Comparison of ENCODE assay signal across 19 cellular contexts in genomic region chr3:162168715-162169114, GRCh38.
A peak's percentile ranks its signal among the peaks of the same experiment; 100 is the strongest.
DNase-seq lines count a peak whose midpoint lies in the region; ATAC-seq and TF ChIP-seq lines count a peak whose summit lies in the region.
"Had no signal": no experiment of that assay in that cellular context is flagged by ENCODE, and none has a peak within 500 bp of the region (broad histone marks: within the 10 kb centered on the region; RNA-seq: fewer than 3 reads in every experiment).

No MANE protein-coding gene starts in this region.

- no peaks in the 10 kb centered on the region for H3K4me1 ChIP-seq in breast epithelium
- H3K4me1 ChIP-seq: BLaER1, Caco-2, HAP-1 had no signal

- H3K9me2 ChIP-seq in SU-DHL-6 (replicated peaks; ENCODE audit: insufficient read depth, low read length) = no peaks in the 10 kb centered on the region

- H3K27me3 Mint-ChIP-seq in MCF 10A (ENCODE audit: insufficient read depth, unreplicated experiment) = no peaks in the 10 kb centered on the region
- H3K27me3 Mint-ChIP-seq: B cell; CD4-positive, CD25-positive, alpha-beta regulatory T cell had no signal

- H3K9ac ChIP-seq in SU-DHL-6 (ENCODE audit: low read length) = no peak overlapping the region
- H3K9ac ChIP-seq: BLaER1 had no signal

- H3F3A ChIP-seq in SU-DHL-6 (ENCODE audit: insufficient read depth) = no peaks in the 10 kb centered on the region

- DNase-seq in MCF 10A (ENCODE audit: unreplicated experiment) (peak; percentile 11), breast epithelium (ENCODE audit: low spot score in 2 of 2) (no peak), fibroblast of gingiva (ENCODE audit: low read depth) (peak; percentile 72), sciatic nerve (ENCODE audit: low spot score) (no peak), NCI-H2107 treated with DMSO at 0.1 percent for 48 hours (lab: John Stamatoyannopoulos, UW; ENCODE audit: unreplicated experiment) (no peak)
- DNase-seq: Caco-2; CD4-positive, CD25-positive, alpha-beta regulatory T cell; CD8-positive, alpha-beta T cell; DMS153; DND-41; GOT3 had no signal

- no peaks in the 10 kb centered on the region for H3K79me2 ChIP-seq in SU-DHL-6 (ENCODE audit: insufficient read depth, low read length)

- no peaks in the 10 kb centered on the region for H4K20me1 ChIP-seq in SU-DHL-6 (ENCODE audit: low read depth, low read length)
- H4K20me1 ChIP-seq: BLaER1 had no signal

- H3K9me3 Mint-ChIP-seq in MCF 10A (ENCODE audit: unreplicated experiment) = no peaks in the 10 kb centered on the region

- H3K4me1 Mint-ChIP-seq in MCF 10A (ENCODE audit: insufficient read depth, unreplicated experiment) = peaks cover 14% of the 10 kb centered on the region
- H3K4me1 Mint-ChIP-seq: B cell; CD4-positive, CD25-positive, alpha-beta regulatory T cell had no signal

- peak overlapping the region; percentile 54 for H2AFZ ChIP-seq in SU-DHL-6 (ENCODE audit: low read depth, low read length, severe bottlenecking)

- CTCF ChIA-PET in MCF 10A (lab: Yijun Ruan, JAX) = no interaction called here

- H3K27ac Mint-ChIP-seq in MCF 10A (ENCODE audit: low read depth, unreplicated experiment) = no peak overlapping the region
- H3K27ac Mint-ChIP-seq: B cell; CD4-positive, CD25-positive, alpha-beta regulatory T cell; CD8-positive, alpha-beta T cell had no signal

- POLR2A ChIA-PET in MCF 10A (lab: Yijun Ruan, JAX) = interaction anchor here (0.7 kb wide), 1 partner anchor 947 kb away, joined by 3 read pairs; no protein-coding TSS in a partner anchor

- no peak overlapping the region for H3K4me3 Mint-ChIP-seq in MCF 10A (ENCODE audit: unreplicated experiment)
- H3K4me3 Mint-ChIP-seq: B cell; CD4-positive, CD25-positive, alpha-beta regulatory T cell; CD8-positive, alpha-beta T cell had no signal

- intact Hi-C loops in MCF 10A (cut with micrococcal nuclease) (no loop called here), breast epithelium (cut with DNase I; ENCODE audit: low total_unique reads) (no loop called here), sciatic nerve (cut with DNase I) (no loop called here)

- ATAC-seq in sciatic nerve (peak; percentile 60), HG03432 (IDR thresholded peaks at IDR 0.05; ENCODE audit: unreplicated experiment) (no peak), HG03565 (IDR thresholded peaks at IDR 0.05; ENCODE audit: unreplicated experiment) (no peak)
- ATAC-seq: CD8-positive, alpha-beta T cell had no signal

- TF ChIP-seq CTCF in MCF 10A (IDR thresholded peaks at IDR 0.05; ENCODE audit: unreplicated experiment) (no peak), breast epithelium (IDR thresholded peaks at IDR 0.05) (no peak), SU-DHL-6 (IDR thresholded peaks at IDR 0.05; ENCODE audit: insufficient read depth, low read length, poor library complexity, severe bottlenecking) (no peak)

- BruUV-seq in MCF 10A (replicated peaks; lab: Mats Ljungman, UMichigan) = no TSS peak

- H3K9me3 ChIP-seq in breast epithelium (peaks cover 0 to 6% of the 10 kb centered on the region in 2 donors), SU-DHL-6 (ENCODE audit: insufficient read depth, low read length) (no peaks in the 10 kb centered on the region)
- H3K9me3 ChIP-seq: Caco-2, HAP-1 had no signal

- H3K4me3 ChIP-seq in breast epithelium (no peak overlapping the region), SU-DHL-6 (ENCODE audit: insufficient read depth, low read length, poor library complexity, severe bottlenecking) (no peak overlapping the region)
- H3K4me3 ChIP-seq: BLaER1, HAP-1 had no signal

- H3K4me2 ChIP-seq in SU-DHL-6 (ENCODE audit: low read depth, low read length, poor library complexity, severe bottlenecking) = no peak overlapping the region
- H3K4me2 ChIP-seq: BLaER1 had no signal

- no peak for TF ChIP-seq POLR2A in breast epithelium (IDR thresholded peaks at IDR 0.05)

- H3K36me3 ChIP-seq in breast epithelium = no peaks in the 10 kb centered on the region
- peaks cover 4% of the 10 kb centered on the region; the same call in 1 of the 2 replicates for H3K36me3 ChIP-seq in SU-DHL-6 (ENCODE audit: low read length)
- H3K36me3 ChIP-seq: BLaER1, HAP-1 had no signal

- no peak overlapping the region for H3K27ac ChIP-seq in breast epithelium
- H3K27ac ChIP-seq in SU-DHL-6 (ENCODE audit: low read depth, low read length) = no peak overlapping the region
- H3K27ac ChIP-seq: 22Rv1, BLaER1, C4-2B had no signal

- H3K27me3 ChIP-seq in breast epithelium = no peaks in the 10 kb centered on the region
- no peaks in the 10 kb centered on the region for H3K27me3 ChIP-seq in SU-DHL-6 (ENCODE audit: low read length)
- H3K27me3 ChIP-seq: BLaER1 had no signal

- H3K36me3 Mint-ChIP-seq in MCF 10A (ENCODE audit: insufficient read depth, unreplicated experiment) = peaks cover 6% of the 10 kb centered on the region
- H3K36me3 Mint-ChIP-seq: CD4-positive, CD25-positive, alpha-beta regulatory T cell; CD8-positive, alpha-beta T cell had no signal

Comparison
In these comparisons a context has a peak if more than half of its experiments do, and no peak if none do; other contexts are left out.
1. DNase-seq: peak in MCF 10A (single experiment) and fibroblast of gingiva (single experiment); none in breast epithelium (0 of 2), sciatic nerve (single experiment) and NCI-H2107 treated with DMSO at 0.1 percent for 48 hours (single experiment).